Comparison of ENCODE assay signal across 8 cellular contexts in genomic region chr3:129121016-129121791, GRCh38. TPM values are rescaled to one million over a fixed set of nuclear protein-coding genes. Genes with fewer than 3 reads are reported as not detected.
DNase-seq lines count a peak whose midpoint lies in the region; ATAC-seq, FAIRE-seq and TF ChIP-seq lines count a peak whose summit lies in the region.

No MANE protein-coding gene starts in this region.

- no peak for DNase-seq in GM12892 (ENCODE audit: insufficient read length)
- DNase-seq in WERI-Rb-1, result no peak
- no peak for DNase-seq in mucosa of descending colon
- no peak for DNase-seq in GDM1 (lab: John Stamatoyannopoulos, UW)

- TF ChIP-seq CTCF in WERI-Rb-1 (IDR thresholded peaks at IDR 0.05; ENCODE audit: low read depth, low read length) (no peak), mucosa of descending colon (IDR thresholded peaks at IDR 0.05) (no peak)

- H3K27me3 ChIP-seq in WERI-Rb-1 (ENCODE audit: insufficient read depth, low read depth, severe bottlenecking) (no peaks in the 10 kb centered on the region), ectodermal cell (ENCODE audit: control insufficient read depth, insufficient read depth, low read length, poor library complexity, severe bottlenecking) (no peaks in the 10 kb centered on the region)

- H3K4me3 ChIP-seq in WERI-Rb-1 (ENCODE audit: low read depth, low read length) (peak overlapping the region; percentile 66), ectodermal cell (ENCODE audit: insufficient read depth, low read depth, low read length) (peak overlapping the region; percentile 66), mucosa of descending colon (peak overlapping the region; percentile 68), urinary bladder (ENCODE audit: low read depth, low read length) (peak overlapping the region; percentile 68)

- peak; percentile 53 for FAIRE-seq in GM12892 (lab: Jason Lieb, UNC)

- no peaks in the 10 kb centered on the region for H3K9me3 ChIP-seq in WERI-Rb-1 (ENCODE audit: severe bottlenecking)
- H3K9me3 ChIP-seq in ectodermal cell (ENCODE audit: control insufficient read depth, low read length), result no peaks in the 10 kb centered on the region
- no peaks in the 10 kb centered on the region for H3K9me3 ChIP-seq in mucosa of descending colon

- ATAC-seq in HG03066 (IDR thresholded peaks at IDR 0.05; ENCODE audit: low read depth, unreplicated experiment) (peak; percentile 17), mucosa of descending colon (peak; percentile 1), HG02678 (IDR thresholded peaks at IDR 0.05; ENCODE audit: unreplicated experiment) (no peak)

- intact Hi-C loops in mucosa of descending colon (cut with DNase I, micrococcal nuclease), result no loop called here

- H3K27ac ChIP-seq in WERI-Rb-1 (peak overlapping the region; percentile 23; the same call in 1 of the 2 replicates), ectodermal cell (ENCODE audit: insufficient read depth, low read depth, low read length, poor library complexity, severe bottlenecking) (no peak overlapping the region), urinary bladder (ENCODE audit: low read depth) (peak overlapping the region; percentile 91)

- peaks cover 24% of the 10 kb centered on the region for H3K4me1 ChIP-seq in ectodermal cell (ENCODE audit: control insufficient read depth, insufficient read depth, low read length)
- H3K4me1 ChIP-seq in mucosa of descending colon (ENCODE audit: low read depth), result peaks cover 43% of the 10 kb centered on the region
- H3K4me1 ChIP-seq in urinary bladder (ENCODE audit: insufficient read depth), result no peaks in the 10 kb centered on the region

- H3K36me3 ChIP-seq in WERI-Rb-1 (no peaks in the 10 kb centered on the region), ectodermal cell (ENCODE audit: control insufficient read depth, insufficient read depth, low read length) (no peaks in the 10 kb centered on the region), mucosa of descending colon (ENCODE audit: low read depth) (no peaks in the 10 kb centered on the region), urinary bladder (ENCODE audit: insufficient read depth) (no peaks in the 10 kb centered on the region)

- no peak; the same call in 1 of the 2 replicates for TF ChIP-seq POLR2A in GM12892 (IDR thresholded peaks at IDR 0.05; ENCODE audit: low read depth, low read length)

- 0% methylated on average over 80 of the region's 80 CpGs for WGBS in ectodermal cell, 2 experiments
- WGBS in urinary bladder, result under 1% methylated on average over 80 of the region's 80 CpGs

RNA-seq across cellular contexts. Expression of gene RAB43, which starts 0.4 kb away (rescaled TPM):
- polyA plus RNA-seq in GM12892 (2012; ENCODE audit: missing spikeins), result 1.0 TPM
- polyA plus RNA-seq in ectodermal cell (2013, experiment 1 of 4), result 4.5 TPM
- polyA plus RNA-seq in ectodermal cell (2013, experiment 2 of 4), result 6.3 TPM
- polyA plus RNA-seq in ectodermal cell (2013, experiment 3 of 4), result 3.5 TPM
- 3.1 TPM for polyA plus RNA-seq in ectodermal cell (2013, experiment 4 of 4)
- 10 to 100 TPM; 17.4 to 32.0 (median 30.5) TPM for total RNA-seq in mucosa of descending colon
- 6.0 TPM for total RNA-seq in urinary bladder
- 11.3 TPM for polyA plus RNA-seq in urinary bladder

RNA-seq across cellular contexts. Expression of gene ISY1, which starts 39.7 kb away (rescaled TPM):
- 36.9 TPM for polyA plus RNA-seq in GM12892 (2012; ENCODE audit: missing spikeins)
- polyA plus RNA-seq in ectodermal cell (2013, experiment 1 of 4), result 28.2 TPM
- polyA plus RNA-seq in ectodermal cell (2013, experiment 2 of 4), result 28.0 TPM
- 28.0 TPM for polyA plus RNA-seq in ectodermal cell (2013, experiment 3 of 4)
- polyA plus RNA-seq in ectodermal cell (2013, experiment 4 of 4), result 26.1 TPM
- total RNA-seq in mucosa of descending colon, result 10 to 100 TPM; 24.2 to 37.5 (median 28.9) TPM
- 30.1 TPM for total RNA-seq in urinary bladder
- 34.8 TPM for polyA plus RNA-seq in urinary bladder
